14 cellular contexts compared by ENCODE assay signal in genomic region chr16:16036359-16036792, GRCh38.
"Had no signal": no experiment of that assay in that cellular context is flagged by ENCODE, and none has a peak within 500 bp of the region (broad histone marks: within the 10 kb centered on the region; RNA-seq: fewer than 3 reads in every experiment).

No MANE protein-coding gene starts in this region.

- DNase-seq: activated CD4-positive, alpha-beta T cell treated with anti-CD3 and anti-CD28 coated beads, Interleukin-2, amount 10 ng/mL, durations not matched to agents 24 days and 14 days; activated CD4-positive, CD25-positive, alpha-beta regulatory T cell; activated CD8-positive, alpha-beta memory T cell treated with anti-CD3 and anti-CD28 coated beads, Interleukin-2, amount 50 U/mL, for 4 hours; activated CD8-positive, alpha-beta T cell treated with anti-CD3 and anti-CD28 coated beads, Interleukin-2, amount 10 ng/mL, durations not matched to agents 7 days and 5 days; activated effector memory CD4-positive, alpha-beta T cell treated with anti-CD3 and anti-CD28 coated beads, Interleukin-2, amount 50 U/mL, for 16 hours; activated T-cell treated with anti-CD3 and anti-CD28 coated beads, Interleukin-2, amount 50 U/mL, for 48 hours; amniotic stem cell; effector CD4-positive, alpha-beta T cell; esophagus squamous epithelium; ovary; stimulated activated CD4-positive, alpha-beta T cell treated with anti-CD3 and anti-CD28 coated beads, Interleukin-1b, Interleukin-23, amount 100 ng/mL, for 48 hours; T-helper 2 cell had no signal

- H3K27ac ChIP-seq: coronary artery, ovary, thoracic aorta had no signal

- ATAC-seq: activated CD8-positive, alpha-beta T cell treated with anti-CD3 and anti-CD28 coated beads, Interleukin-2, amount 10 ng/mL, durations not matched to agents 7 days and 5 days had no signal

- H3K36me3 ChIP-seq: ovary had no signal

- H3K27me3 ChIP-seq: esophagus squamous epithelium, ovary had no signal

- H3K4me3 ChIP-seq: coronary artery, esophagus squamous epithelium, ovary, thoracic aorta had no signal

- H3K9me3 ChIP-seq: esophagus squamous epithelium, ovary, thoracic aorta had no signal
